Comparison of ENCODE assay signal across 11 cellular contexts in genomic region chrX:123450217-123450616, GRCh38.
DNase-seq lines count a peak whose midpoint lies in the region; ATAC-seq and TF ChIP-seq lines count a peak whose summit lies in the region.
"Had no signal": no experiment of that assay in that cellular context is flagged by ENCODE, and none has a peak within 500 bp of the region (broad histone marks: within the 10 kb centered on the region; RNA-seq: fewer than 3 reads in every experiment).

No MANE protein-coding gene starts in this region.

- no peak overlapping the region for H4K5ac ChIP-seq in IMR-90 (ENCODE audit: low read depth, low read length)

- H3K9me3 ChIP-seq in IMR-90 (ENCODE audit: control insufficient read depth, insufficient read depth, low read length) (no peaks in the 10 kb centered on the region), neural progenitor cell (ENCODE audit: low read depth) (no peaks in the 10 kb centered on the region), gastrocnemius medialis (no peaks in the 10 kb centered on the region)
- H3K9me3 ChIP-seq: BLaER1 treated with 17β-estradiol and CSF1 and Interleukin-3, amounts not matched to agents 10 nM and 100 nM; testis had no signal

- no peak overlapping the region for H2AK9ac ChIP-seq in IMR-90 (replicated peaks; ENCODE audit: low read depth, low read length, poor library complexity)

- POLR2A ChIA-PET in IMR-90 (lab: Charles Lee; ENCODE audit: unreplicated experiment): no interaction called here

- H3K4me3 ChIP-seq in IMR-90 (ENCODE audit: insufficient read depth, low read depth, low read length) (no peak overlapping the region), cardiac fibroblast (replicated peaks in 1 of 2; ENCODE audit: low read depth in 2 of 2, low read length in 2 of 2) (no peak overlapping the region), neural progenitor cell (no peak overlapping the region), gastrocnemius medialis (no peak overlapping the region)
- H3K4me3 ChIP-seq: BLaER1 treated with 17β-estradiol and CSF1 and Interleukin-3, amounts not matched to agents 10 nM and 100 nM; testis had no signal

- no peak overlapping the region for H3K18ac ChIP-seq in IMR-90 (ENCODE audit: low read depth, low read length)

- H3K14ac ChIP-seq in IMR-90 (replicated peaks; ENCODE audit: low read depth, low read length): no peak overlapping the region

- no peak overlapping the region for H2BK20ac ChIP-seq in IMR-90 (ENCODE audit: low read depth, low read length)

- no peak overlapping the region for H4K91ac ChIP-seq in IMR-90 (ENCODE audit: insufficient read depth, low read depth, low read length)

- H2AFZ ChIP-seq in IMR-90 (replicated peaks; ENCODE audit: low read length, poor library complexity) (no peak overlapping the region), neural progenitor cell (replicated peaks) (no peak overlapping the region)

- DNase-seq in NCI-H1694 treated with DMSO at 0.1 percent for 48 hours (lab: John Stamatoyannopoulos, UW): peak; percentile 9
- DNase-seq in NCI-H1694 (lab: John Stamatoyannopoulos, UW): no peak
- DNase-seq in IMR-90: peak; percentile 1
- peak; percentile 3 to 28 for DNase-seq in cardiac fibroblast (ENCODE audit: low read depth in 2 of 2)
- DNase-seq in neural progenitor cell (ENCODE audit: low spot score): peak; percentile 14
- no peak for DNase-seq in gastrocnemius medialis
- no peak for DNase-seq in ureter (ENCODE audit: low spot score)
- no peak for DNase-seq in CD14-positive monocyte (ENCODE audit: low spot score)
- DNase-seq: activated CD4-positive, alpha-beta memory T cell treated with anti-CD3 and anti-CD28 coated beads for 36 hours; testis had no signal

- H3K4me3 Mint-ChIP-seq in neural progenitor cell (no peak overlapping the region), CD14-positive monocyte (no peak overlapping the region)
- H3K4me3 Mint-ChIP-seq: activated CD4-positive, alpha-beta memory T cell treated with anti-CD3 and anti-CD28 coated beads for 36 hours had no signal

- no peaks in the 10 kb centered on the region for H3K27me3 Mint-ChIP-seq in neural progenitor cell (ENCODE audit: insufficient read depth, low read depth)
- no peaks in the 10 kb centered on the region for H3K27me3 Mint-ChIP-seq in CD14-positive monocyte (ENCODE audit: low read depth in 3 of 3)
- H3K27me3 Mint-ChIP-seq: activated CD4-positive, alpha-beta memory T cell treated with anti-CD3 and anti-CD28 coated beads for 36 hours had no signal

- H4K20me1 ChIP-seq in IMR-90 (ENCODE audit: insufficient read depth, low read length) (no peaks in the 10 kb centered on the region), neural progenitor cell (ENCODE audit: low read depth) (no peaks in the 10 kb centered on the region)
- H4K20me1 ChIP-seq: BLaER1 treated with 17β-estradiol and CSF1 and Interleukin-3, amounts not matched to agents 10 nM and 100 nM had no signal

- TF ChIP-seq CTCF in IMR-90 (conservative IDR thresholded peaks at IDR 0.05; ENCODE audit: low read depth, low read length): peak; percentile 32
- peak; percentile 37 for TF ChIP-seq CTCF in cardiac fibroblast (IDR thresholded peaks at IDR 0.05; ENCODE audit: low read depth, low read length)
- TF ChIP-seq CTCF in neural progenitor cell (IDR thresholded peaks at IDR 0.05): peak; percentile 60
- TF ChIP-seq CTCF in gastrocnemius medialis (IDR thresholded peaks at IDR 0.05 in 4 of 5, conservative IDR thresholded peaks at IDR 0.05 in 1 of 5): no peak
- TF ChIP-seq CTCF in CD14-positive monocyte (IDR thresholded peaks at IDR 0.05): no peak

- in situ Hi-C loops in IMR-90 (cut with MboI; ENCODE audit: low sequenced_read_pairs): no loop called here
- in situ Hi-C loops in gastrocnemius medialis (cut with MboI; ENCODE audit: low sequenced_read_pairs in 4 of 4): no loop called here

- H3K27me3 ChIP-seq in IMR-90 (ENCODE audit: control insufficient read depth, insufficient read depth, low read length) (no peaks in the 10 kb centered on the region), neural progenitor cell (no peaks in the 10 kb centered on the region), gastrocnemius medialis (no peaks in the 10 kb centered on the region)
- H3K27me3 ChIP-seq: testis had no signal

- TF ChIP-seq POLR2A in IMR-90 (IDR thresholded peaks at IDR 0.05; ENCODE audit: low read depth, low read length) (no peak), gastrocnemius medialis (IDR thresholded peaks at IDR 0.05) (no peak)

- TF ChIP-seq RAD21 in IMR-90 (IDR thresholded peaks at IDR 0.05; ENCODE audit: low read length): peak; percentile 28; the same call in 1 of the 2 replicates

- no peak overlapping the region for H3K27ac Mint-ChIP-seq in neural progenitor cell
- no peak overlapping the region for H3K27ac Mint-ChIP-seq in CD14-positive monocyte
- H3K27ac Mint-ChIP-seq: activated CD4-positive, alpha-beta memory T cell treated with anti-CD3 and anti-CD28 coated beads for 36 hours had no signal

- no peak overlapping the region for H2BK120ac ChIP-seq in IMR-90 (ENCODE audit: low read depth, low read length)

- no peaks in the 10 kb centered on the region for H3K36me3 Mint-ChIP-seq in neural progenitor cell
- H3K36me3 Mint-ChIP-seq in CD14-positive monocyte: no peaks in the 10 kb centered on the region
- H3K36me3 Mint-ChIP-seq: activated CD4-positive, alpha-beta memory T cell treated with anti-CD3 and anti-CD28 coated beads for 36 hours had no signal

- H3K4me1 ChIP-seq in IMR-90 (ENCODE audit: control insufficient read depth, insufficient read depth, low read length) (no peaks in the 10 kb centered on the region), neural progenitor cell (no peaks in the 10 kb centered on the region), gastrocnemius medialis (no peaks in the 10 kb centered on the region)
- H3K4me1 ChIP-seq: BLaER1 treated with 17β-estradiol and CSF1 and Interleukin-3, amounts not matched to agents 10 nM and 100 nM; testis had no signal

- no peak overlapping the region for H3K4ac ChIP-seq in IMR-90 (ENCODE audit: low read depth, low read length)

- dilution Hi-C loops in IMR-90 (cut with HindIII; ENCODE audit: low sequenced_read_pairs, unreplicated experiment): no loop called here

- H3K9me3 Mint-ChIP-seq in neural progenitor cell (no peaks in the 10 kb centered on the region), CD14-positive monocyte (peaks cover 0 to 2% (median 0%) of the 10 kb centered on the region in 7 donors)
- H3K9me3 Mint-ChIP-seq: activated CD4-positive, alpha-beta memory T cell treated with anti-CD3 and anti-CD28 coated beads for 36 hours had no signal

- H3K56ac ChIP-seq in IMR-90 (ENCODE audit: extremely low read depth, insufficient read depth, low read length): no peak overlapping the region

- no peaks in the 10 kb centered on the region for H3F3A ChIP-seq in neural progenitor cell (ENCODE audit: low read depth)

- H3K27ac ChIP-seq in IMR-90 (ENCODE audit: insufficient read depth, low read length) (no peak overlapping the region), neural progenitor cell (no peak overlapping the region), gastrocnemius medialis (no peak overlapping the region)
- H3K27ac ChIP-seq: BLaER1 treated with 17β-estradiol and CSF1 and Interleukin-3, amounts not matched to agents 10 nM and 100 nM; testis had no signal

- intact Hi-C loops in IMR-90 (cut with micrococcal nuclease): loop anchor here (2.0 kb wide), 1 partner anchor 317 kb away; no protein-coding TSS in a partner anchor
- intact Hi-C loops in gastrocnemius medialis (cut with DNase I; ENCODE audit: low total_unique reads): no loop called here
- intact Hi-C loops in CD14-positive monocyte (cut with micrococcal nuclease): no loop called here

- H3K79me1 ChIP-seq in IMR-90 (ENCODE audit: low read depth in 1 of 2, low read length in 2 of 2): no peaks in the 10 kb centered on the region

- ATAC-seq in IMR-90 (ENCODE audit: low read depth) (no peak), gastrocnemius medialis (no peak)

- no TSS peak for BruUV-seq in IMR-90 (replicated peaks; lab: Mats Ljungman, UMichigan)

- WGBS in IMR-90 (ENCODE audit: extremely low coverage in 2 of 2, insufficient read length in 1 of 2), 2 experiments: no CpG with 5 or more reads among the region's 3 CpGs

- H3K4me2 ChIP-seq in IMR-90 (ENCODE audit: low read depth, low read length) (no peak overlapping the region), neural progenitor cell (no peak overlapping the region)
- H3K4me2 ChIP-seq: BLaER1 treated with 17β-estradiol and CSF1 and Interleukin-3, amounts not matched to agents 10 nM and 100 nM had no signal

- H2AK5ac ChIP-seq in IMR-90 (ENCODE audit: low read depth, low read length): no peak overlapping the region

- no peak overlapping the region for H3K23ac ChIP-seq in IMR-90 (ENCODE audit: low read depth, low read length)

- no peak overlapping the region for H2BK5ac ChIP-seq in IMR-90 (ENCODE audit: low read depth, low read length, poor library complexity, severe bottlenecking)

- no peak overlapping the region for H2BK15ac ChIP-seq in IMR-90 (ENCODE audit: low read depth, low read length)

- no peaks in the 10 kb centered on the region for H3K4me1 Mint-ChIP-seq in neural progenitor cell
- H3K4me1 Mint-ChIP-seq in CD14-positive monocyte: no peaks in the 10 kb centered on the region

- H3K36me3 ChIP-seq in IMR-90 (ENCODE audit: control insufficient read depth, insufficient read depth, low read length) (no peaks in the 10 kb centered on the region), neural progenitor cell (no peaks in the 10 kb centered on the region), gastrocnemius medialis (no peaks in the 10 kb centered on the region)
- H3K36me3 ChIP-seq: BLaER1 treated with 17β-estradiol and CSF1 and Interleukin-3, amounts not matched to agents 10 nM and 100 nM had no signal

- no peaks in the 10 kb centered on the region for H3K79me2 ChIP-seq in neural progenitor cell (ENCODE audit: low read depth)

- H3K9me1 ChIP-seq in IMR-90 (ENCODE audit: insufficient read depth, low read length): no peaks in the 10 kb centered on the region

- H3K9ac ChIP-seq in IMR-90 (ENCODE audit: low read depth, low read length): no peak overlapping the region
- no peak overlapping the region for H3K9ac ChIP-seq in neural progenitor cell
- H3K9ac ChIP-seq: BLaER1 treated with 17β-estradiol and CSF1 and Interleukin-3, amounts not matched to agents 10 nM and 100 nM had no signal

- CTCF ChIA-PET in IMR-90 (lab: Yijun Ruan, JAX): interaction anchor here (0.6 to 1.4 kb wide), 3 partner anchors 9 to 317 kb away, joined by 3 to 5 read pairs (median 3); no protein-coding TSS in a partner anchor

- H4K8ac ChIP-seq in IMR-90 (ENCODE audit: low read depth in 2 of 2, low read length in 2 of 2): no peak overlapping the region

TF ChIP-seq in IMR-90, 13 proteins besides CTCF, POLR2A, EP300 and RAD21:
- TF ChIP-seq SMC3 (IDR thresholded peaks at IDR 0.05; ENCODE audit: low read depth, low read length) (peak; percentile 25; the same call in 1 of the 2 replicates), MAZ (IDR thresholded peaks at IDR 0.05; ENCODE audit: borderline replicate concordance, low read depth, low read length) (no peak)

Comparison
In these comparisons a context has a peak if more than half of its experiments do, and no peak if none do; other contexts are left out.
1. DNase-seq: peak in NCI-H1694 treated with DMSO at 0.1 percent for 48 hours (single experiment), IMR-90 (single experiment), cardiac fibroblast (2 of 2) and neural progenitor cell (single experiment); none in NCI-H1694 (single experiment), gastrocnemius medialis (0 of 2), ureter (single experiment) and CD14-positive monocyte (single experiment).
2. CTCF ChIP-seq: peak in IMR-90 (single experiment), cardiac fibroblast (single experiment) and neural progenitor cell (single experiment); none in gastrocnemius medialis (0 of 5) and CD14-positive monocyte (single experiment).